In the genomic region with DNA sequence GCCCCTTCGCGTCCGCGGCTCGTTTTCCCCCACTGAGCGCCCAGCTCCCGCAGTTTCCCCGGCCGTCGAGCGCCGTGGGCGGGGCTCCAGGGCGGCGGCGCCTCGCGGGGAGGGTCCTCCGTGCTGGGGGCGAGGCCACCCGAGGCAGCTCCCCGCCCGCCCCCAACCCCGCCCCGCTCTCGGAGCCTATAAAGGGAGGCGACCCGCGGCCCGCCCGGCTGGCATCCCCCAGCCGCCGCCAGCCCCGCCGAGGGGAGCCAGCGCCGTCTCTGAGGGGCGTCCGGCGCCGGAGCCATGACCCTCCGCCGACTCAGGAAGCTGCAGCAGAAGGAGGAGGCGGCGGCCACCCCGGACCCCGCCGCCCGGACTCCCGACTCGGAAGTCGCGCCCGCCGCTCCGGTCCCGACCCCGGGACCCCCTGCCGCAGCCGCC, we compare ENCODE assay signal across 8 cellular contexts.
A peak's percentile ranks its signal among the peaks of the same experiment; 100 is the strongest.
DNase-seq lines count a peak whose midpoint lies in the region; ATAC-seq and TF ChIP-seq lines count a peak whose summit lies in the region.

A gene (plus strand): TSS at position 221 of the 432 bp plus-strand sequence. CDS start 74 bp downstream, at position 295.

- TF ChIP-seq CTCF in astrocyte of the spinal cord (IDR thresholded peaks at IDR 0.05; ENCODE audit: low read depth, low read length): no peak

- in situ Hi-C loops in astrocyte of the spinal cord (cut with HindIII; ENCODE audit: low sequenced_read_pairs): no loop called here

- ATAC-seq in HG03159 (IDR thresholded peaks at IDR 0.05; ENCODE audit: unreplicated experiment) (no peak), HG03442 (IDR thresholded peaks at IDR 0.05; ENCODE audit: unreplicated experiment) (no peak)

- DNase-seq in NCI-H2196 (lab: John Stamatoyannopoulos, UW; ENCODE audit: unreplicated experiment): peak; percentile 35
- no peak for DNase-seq in NCI-H2196 treated with DMSO at 0.1 percent for 48 hours (lab: John Stamatoyannopoulos, UW; ENCODE audit: unreplicated experiment)
- DNase-seq in T-helper 22 cell (ENCODE audit: low read depth): peak; percentile 82
- peak; percentile 47 for DNase-seq in astrocyte of the spinal cord (ENCODE audit: low read depth, low spot score)
- peak; percentile 87 for DNase-seq in iPS-NIHi11 (ENCODE audit: low spot score)
- peak; percentile 62 to 65 for DNase-seq in stimulated activated CD4-positive, alpha-beta T cell treated with anti-CD3 and anti-CD28 coated beads, Interleukin-12 subunit alpha, Interleukin-12 subunit beta, amount 100 ng/mL, for 24 hours (ENCODE audit: low read depth in 2 of 2)

- H3K4me3 ChIP-seq in astrocyte of the spinal cord (ENCODE audit: low read depth, low read length): peak within 1 kb of the TSS; percentile 51
